In the genomic region with DNA sequence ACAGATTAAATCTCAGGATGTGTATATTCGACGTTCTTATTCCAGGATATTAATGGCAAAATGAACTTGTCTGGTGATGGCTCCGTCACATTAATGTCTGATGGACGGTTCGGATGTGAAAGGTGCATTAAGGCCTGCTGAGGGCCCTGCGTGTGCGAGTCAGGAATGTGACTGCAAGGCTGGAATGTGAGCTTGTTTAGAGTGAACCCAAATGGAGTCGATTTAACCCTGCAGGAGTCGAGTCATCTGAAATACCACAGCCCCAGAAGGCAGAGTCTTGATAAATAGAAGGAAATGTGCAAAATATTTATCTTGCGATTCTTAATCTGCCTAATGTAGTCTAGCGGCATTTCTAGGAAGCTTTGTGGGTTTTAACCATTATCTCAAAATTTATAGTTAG, we compare ENCODE assay signal across 16 cellular contexts. TPM values are rescaled to one million over a fixed set of nuclear protein-coding genes. Genes with fewer than 3 reads are reported as not detected.
A peak's percentile ranks its signal among the peaks of the same experiment; 100 is the strongest.
DNase-seq lines count a peak whose midpoint lies in the region; ATAC-seq, FAIRE-seq and TF ChIP-seq lines count a peak whose summit lies in the region.
"Had no signal": no experiment of that assay in that cellular context is flagged by ENCODE, and none has a peak within 500 bp of the region (broad histone marks: within the 10 kb centered on the region; RNA-seq: fewer than 3 reads in every experiment).

No MANE protein-coding gene starts in this region.

- ATAC-seq in HG03097 (IDR thresholded peaks at IDR 0.05; ENCODE audit: low FRiP score, unreplicated experiment), result no peak
- no peak for ATAC-seq in GM21390 (IDR thresholded peaks at IDR 0.05; ENCODE audit: unreplicated experiment)
- ATAC-seq in GM19328 (IDR thresholded peaks at IDR 0.05; ENCODE audit: unreplicated experiment), result no peak
- ATAC-seq: activated T-helper 17 cell treated with anti-CD3 and anti-CD28 coated beads, Interleukin-2, amount 50 U/mL, for 72 hours; psoas muscle had no signal

- TF ChIP-seq POLR2A in GM12892 (IDR thresholded peaks at IDR 0.05; ENCODE audit: low read depth, low read length), result no peak

- H2AFZ ChIP-seq in fibroblast of lung (ENCODE audit: low read length) (no peak overlapping the region), neural progenitor cell (replicated peaks) (no peak overlapping the region)

- no peaks in the 10 kb centered on the region for H3K9me3 Mint-ChIP-seq in neural progenitor cell
- H3K9me3 Mint-ChIP-seq: activated T-helper 17 cell treated with anti-CD3 and anti-CD28 coated beads, Interleukin-2, amount 50 U/mL, for 72 hours had no signal

- H3K79me2 ChIP-seq in fibroblast of lung (ENCODE audit: control insufficient read depth, insufficient read depth, low read length), result no peaks in the 10 kb centered on the region
- H3K79me2 ChIP-seq in neural progenitor cell (ENCODE audit: low read depth), result no peaks in the 10 kb centered on the region

- peak overlapping the region; percentile 61 for H3K27ac ChIP-seq in SJSA1
- no peak overlapping the region for H3K27ac ChIP-seq in fibroblast of lung (ENCODE audit: insufficient read depth, low read length)
- no peak overlapping the region for H3K27ac ChIP-seq in neural progenitor cell
- H3K27ac ChIP-seq: psoas muscle had no signal

- H3K4me2 ChIP-seq in fibroblast of lung (ENCODE audit: extremely low read depth, insufficient read depth, low read length), result peak overlapping the region; percentile 17
- H3K4me2 ChIP-seq in neural progenitor cell, result no peak overlapping the region

- H3K4me3 ChIP-seq in SJSA1 (no peak overlapping the region), fibroblast of lung (replicated peaks in 1 of 4; ENCODE audit: control extremely low read depth in 1 of 4, insufficient read depth in 1 of 4, low read depth in 3 of 4, low read length in 4 of 4) (no peak overlapping the region), neural progenitor cell (no peak overlapping the region)
- H3K4me3 ChIP-seq: psoas muscle had no signal

- H3K4me1 Mint-ChIP-seq in neural progenitor cell, result peaks cover 8% of the 10 kb centered on the region
- H3K4me1 Mint-ChIP-seq: activated T-helper 17 cell treated with anti-CD3 and anti-CD28 coated beads, Interleukin-2, amount 50 U/mL, for 72 hours; B cell had no signal

- H3K9me3 ChIP-seq in SJSA1 (replicated peaks) (no peaks in the 10 kb centered on the region), fibroblast of lung (ENCODE audit: control insufficient read depth, insufficient read depth, low read depth, low read length) (no peaks in the 10 kb centered on the region), neural progenitor cell (ENCODE audit: low read depth) (no peaks in the 10 kb centered on the region)
- H3K9me3 ChIP-seq: psoas muscle had no signal

- no peak overlapping the region for H3K27ac Mint-ChIP-seq in neural progenitor cell
- H3K27ac Mint-ChIP-seq: activated T-helper 17 cell treated with anti-CD3 and anti-CD28 coated beads, Interleukin-2, amount 50 U/mL, for 72 hours; B cell had no signal

- H3K36me3 Mint-ChIP-seq in neural progenitor cell, result no peaks in the 10 kb centered on the region

- H3K4me3 Mint-ChIP-seq in neural progenitor cell, result no peak overlapping the region
- H3K4me3 Mint-ChIP-seq: activated T-helper 17 cell treated with anti-CD3 and anti-CD28 coated beads, Interleukin-2, amount 50 U/mL, for 72 hours; B cell had no signal

- H3K4me1 ChIP-seq in SJSA1 (replicated peaks) (peaks cover 50% of the 10 kb centered on the region), fibroblast of lung (ENCODE audit: control insufficient read depth, extremely low read depth, insufficient read depth, low read length) (peaks cover 12% of the 10 kb centered on the region), neural progenitor cell (no peaks in the 10 kb centered on the region)

- H3K9ac ChIP-seq in fibroblast of lung (ENCODE audit: insufficient read depth, low read length) (no peak overlapping the region), neural progenitor cell (no peak overlapping the region)

- DNase-seq in AG20443 (ENCODE audit: low spot score), result peak; percentile 52
- peak; percentile 69 to 76 for DNase-seq in SJSA1 (ENCODE audit: low read depth in 1 of 2, low spot score in 2 of 2)
- peak; percentile 57 to 94 for DNase-seq in fibroblast of lung (ENCODE audit: low read depth in 2 of 2)
- DNase-seq in neural progenitor cell (ENCODE audit: low spot score), result peak; percentile 53
- no peak for DNase-seq in GM12892 (ENCODE audit: insufficient read length)
- DNase-seq: DMS79, hypothalamus, NCI-H446 treated with DMSO at 0.1 percent for 48 hours, psoas muscle had no signal

- peaks cover 6% of the 10 kb centered on the region for H3K27me3 Mint-ChIP-seq in neural progenitor cell (ENCODE audit: insufficient read depth, low read depth)

- no peaks in the 10 kb centered on the region for H3F3A ChIP-seq in neural progenitor cell (ENCODE audit: low read depth)

- H3K36me3 ChIP-seq in SJSA1 (no peaks in the 10 kb centered on the region), fibroblast of lung (ENCODE audit: control insufficient read depth, insufficient read depth, low read length) (no peaks in the 10 kb centered on the region), neural progenitor cell (no peaks in the 10 kb centered on the region)

- no peak for FAIRE-seq in GM12892 (lab: Jason Lieb, UNC)
- FAIRE-seq: GM19239, H54 had no signal

- TF ChIP-seq CTCF in fibroblast of lung (conservative IDR thresholded peaks at IDR 0.05 in 1 of 2, IDR thresholded peaks at IDR 0.05 in 1 of 2; ENCODE audit: low read depth in 1 of 2, low read length in 2 of 2) (no peak), neural progenitor cell (IDR thresholded peaks at IDR 0.05) (no peak)

- H3K27me3 ChIP-seq in SJSA1 (replicated peaks) (no peaks in the 10 kb centered on the region), fibroblast of lung (ENCODE audit: control insufficient read depth, insufficient read depth, low read length) (no peaks in the 10 kb centered on the region), neural progenitor cell (no peaks in the 10 kb centered on the region)

- no peaks in the 10 kb centered on the region for H4K20me1 ChIP-seq in fibroblast of lung (ENCODE audit: control insufficient read depth, extremely low read depth, insufficient read depth, low read length)
- no peaks in the 10 kb centered on the region for H4K20me1 ChIP-seq in neural progenitor cell (ENCODE audit: low read depth)

RNA-seq across cellular contexts. Expression of gene RDH14, which starts 44.3 kb away (rescaled TPM):
- total RNA-seq in SJSA1 (2014; rRNA removed; shearing (Covaris generic)), result 30.2 and 47.8 TPM in 2 replicates
- total RNA-seq in fibroblast of lung, result 26.6 and 26.7 TPM in 2 replicates
- polyA plus RNA-seq in fibroblast of lung, result 17.6 and 28.6 TPM in 2 replicates
- polyA plus RNA-seq in fibroblast of lung (2012), result 12.8 and 19.3 TPM in 2 replicates
- 1.5 and 1.7 TPM in 2 replicates for polyA minus RNA-seq in fibroblast of lung (ENCODE audit: low replicate concordance)
- total RNA-seq in neural progenitor cell (ENCODE audit: low replicate concordance), result 27.7 and 33.5 TPM in 2 replicates
- polyA plus RNA-seq in GM12892 (2012; ENCODE audit: missing spikeins), result 21.5 TPM
